Comparison of ENCODE assay signal across 20 cellular contexts in genomic region chr1:116412898-116413297, GRCh38.
"Had no signal": no experiment of that assay in that cellular context is flagged by ENCODE, and none has a peak within 500 bp of the region (broad histone marks: within the 10 kb centered on the region; RNA-seq: fewer than 3 reads in every experiment).

No MANE protein-coding gene starts in this region.

- H3K9me3 Mint-ChIP-seq: immature natural killer cell; stimulated activated memory B cell treated with anti-CD40 and anti-IgM and Interleukin-4, amounts not matched to agents 10 μg/mL and 1 μg/mL and 100 μg/mL, for 72 hours; type B pancreatic cell had no signal

- DNase-seq: activated CD4-positive, alpha-beta T cell treated with anti-CD3 and anti-CD28 coated beads, Interleukin-2, amount 50 U/mL, for 1 hour; activated CD8-positive, alpha-beta memory T cell treated with anti-CD3 and anti-CD28 coated beads for 24 hours; activated CD8-positive, alpha-beta memory T cell treated with anti-CD3 and anti-CD28 coated beads, Interleukin-2, amount 50 U/mL, for 48 hours; aorta; dermis blood vessel endothelial cell; effector memory CD4-positive, alpha-beta T cell; heart right ventricle; immature natural killer cell; midbrain; psoas muscle; stimulated activated CD4-positive, alpha-beta T cell treated with anti-CD3 and anti-CD28 coated beads, Interleukin-4, amount 100 ng/mL, for 4 hours; testis had no signal

- H3K9me3 ChIP-seq: esophagus muscularis mucosa, gastroesophageal sphincter, heart right ventricle, psoas muscle, testis had no signal

- H3K4me3 ChIP-seq: esophagus muscularis mucosa, gastroesophageal sphincter, heart right ventricle, psoas muscle, smooth muscle cell, testis had no signal

- H3K27ac Mint-ChIP-seq: stimulated activated memory B cell treated with anti-CD40 and anti-IgM and Interleukin-4, amounts not matched to agents 10 μg/mL and 1 μg/mL and 100 μg/mL, for 72 hours; type B pancreatic cell had no signal

- FAIRE-seq: endothelial cell of umbilical vein had no signal

- H3K4me3 Mint-ChIP-seq: immature natural killer cell; stimulated activated memory B cell treated with anti-CD40 and anti-IgM and Interleukin-4, amounts not matched to agents 10 μg/mL and 1 μg/mL and 100 μg/mL, for 72 hours; type B pancreatic cell had no signal

- ATAC-seq: gastroesophageal sphincter; heart right ventricle; psoas muscle; sciatic nerve; SK-N-SH treated with all-trans-retinoic acid at 6 μM for 48 hours; stimulated activated memory B cell treated with anti-CD40 and anti-IgM and Interleukin-4, amounts not matched to agents 10 μg/mL and 1 μg/mL and 100 μg/mL, for 72 hours had no signal

- H3K27me3 Mint-ChIP-seq: stimulated activated memory B cell treated with anti-CD40 and anti-IgM and Interleukin-4, amounts not matched to agents 10 μg/mL and 1 μg/mL and 100 μg/mL, for 72 hours; type B pancreatic cell had no signal

- H3K27me3 ChIP-seq: esophagus muscularis mucosa, gastroesophageal sphincter, heart right ventricle, testis had no signal

- H3K27ac ChIP-seq: esophagus muscularis mucosa, gastroesophageal sphincter, psoas muscle had no signal
